In genomic region chr12:59452259-59452658, GRCh38 we compare ENCODE assay signal across 14 cellular contexts.
DNase-seq lines count a peak whose midpoint lies in the region; ATAC-seq and TF ChIP-seq lines count a peak whose summit lies in the region.
"Had no signal": no experiment of that assay in that cellular context is flagged by ENCODE, and none has a peak within 500 bp of the region (broad histone marks: within the 10 kb centered on the region; RNA-seq: fewer than 3 reads in every experiment).

No MANE protein-coding gene starts in this region.

- intact Hi-C loops in upper lobe of right lung (cut with DNase I), result no loop called here

- no peak overlapping the region for H3K27ac ChIP-seq in upper lobe of right lung

- TF ChIP-seq CTCF in HFF-Myc (IDR thresholded peaks at IDR 0.05; ENCODE audit: low read depth, low read length, missing control alignments), result no peak
- TF ChIP-seq CTCF in upper lobe of right lung (IDR thresholded peaks at IDR 0.05), result no peak

- peak; percentile 36 for ATAC-seq in upper lobe of right lung
- ATAC-seq in GM18519 (IDR thresholded peaks at IDR 0.05; ENCODE audit: low FRiP score, unreplicated experiment), result no peak
- ATAC-seq in GM18498 (IDR thresholded peaks at IDR 0.05; ENCODE audit: unreplicated experiment), result no peak
- ATAC-seq: effector memory CD8-positive, alpha-beta T cell; natural killer cell; stimulated activated naive B cell treated with anti-CD40 and anti-IgM and Interleukin-4, amounts not matched to agents 10 μg/mL and 1 μg/mL and 100 μg/mL, for 72 hours had no signal

- DNase-seq in HFF-Myc (ENCODE audit: extremely low read depth, low read depth) (peak; percentile 45), astrocyte of the hippocampus (ENCODE audit: low read depth, low spot score) (peak; percentile 68), iris pigment epithelial cell (ENCODE audit: low read depth) (peak; percentile 82), upper lobe of right lung (no peak), NCI-H2227 treated with DMSO at 0.1 percent for 48 hours (lab: John Stamatoyannopoulos, UW) (no peak)
- DNase-seq: activated CD8-positive, alpha-beta memory T cell treated with anti-CD3 and anti-CD28 coated beads, Interleukin-2, amount 50 U/mL, for 48 hours; amygdala; DMS153; effector memory CD8-positive, alpha-beta T cell; natural killer cell; stimulated activated CD4-positive, alpha-beta T cell treated with anti-CD3 and anti-CD28 coated beads, Interleukin-1b, Interleukin-23, amount 100 ng/mL, for 48 hours; stimulated activated naive B cell treated with anti-CD40 and anti-IgM and Interleukin-4, amounts not matched to agents 10 μg/mL and 1 μg/mL and 100 μg/mL, for 72 hours had no signal

- no peaks in the 10 kb centered on the region for H3K27me3 ChIP-seq in upper lobe of right lung

- no peaks in the 10 kb centered on the region for H3K36me3 ChIP-seq in upper lobe of right lung

- no peaks in the 10 kb centered on the region for H3K4me1 ChIP-seq in upper lobe of right lung

- H3K4me3 ChIP-seq in HFF-Myc (replicated peaks; ENCODE audit: low read depth, low read length) (no peak overlapping the region), upper lobe of right lung (no peak overlapping the region)

- no peaks in the 10 kb centered on the region for H3K9me3 ChIP-seq in upper lobe of right lung

Comparison
In these comparisons a context has a peak if more than half of its experiments do, and no peak if none do; other contexts are left out.
1. DNase-seq: peak in HFF-Myc (single experiment), astrocyte of the hippocampus (single experiment) and iris pigment epithelial cell (single experiment); none in upper lobe of right lung (single experiment) and NCI-H2227 treated with DMSO at 0.1 percent for 48 hours (single experiment).